Comparison of ENCODE assay signal across 1 cellular context in genomic region chr10:129694633-129695356, GRCh38.
TF ChIP-seq lines count a peak whose summit lies in the region.

No MANE protein-coding gene starts in this region.

TF ChIP-seq in HepG2, 621 proteins besides CTCF, POLR2A, EP300 and RAD21 (continued from another document):
- TF ChIP-seq RFXANK (CRISPR knock-in tag; IDR thresholded peaks at IDR 0.05) (no peak), IRF9 (CRISPR knock-in tag; IDR thresholded peaks at IDR 0.05; ENCODE audit: borderline replicate concordance) (no peak), ZNF773 (CRISPR knock-in tag; IDR thresholded peaks at IDR 0.05; ENCODE audit: borderline replicate concordance) (no peak), ZNF557 (CRISPR knock-in tag; IDR thresholded peaks at IDR 0.05) (no peak), POLR2AphosphoS5 (IDR thresholded peaks at IDR 0.05; ENCODE audit: low read depth, low read length) (no peak), U2AF2 (IDR thresholded peaks at IDR 0.05; ENCODE audit: low read depth, low read length) (no peak)
- TF ChIP-seq, protein P1, sequence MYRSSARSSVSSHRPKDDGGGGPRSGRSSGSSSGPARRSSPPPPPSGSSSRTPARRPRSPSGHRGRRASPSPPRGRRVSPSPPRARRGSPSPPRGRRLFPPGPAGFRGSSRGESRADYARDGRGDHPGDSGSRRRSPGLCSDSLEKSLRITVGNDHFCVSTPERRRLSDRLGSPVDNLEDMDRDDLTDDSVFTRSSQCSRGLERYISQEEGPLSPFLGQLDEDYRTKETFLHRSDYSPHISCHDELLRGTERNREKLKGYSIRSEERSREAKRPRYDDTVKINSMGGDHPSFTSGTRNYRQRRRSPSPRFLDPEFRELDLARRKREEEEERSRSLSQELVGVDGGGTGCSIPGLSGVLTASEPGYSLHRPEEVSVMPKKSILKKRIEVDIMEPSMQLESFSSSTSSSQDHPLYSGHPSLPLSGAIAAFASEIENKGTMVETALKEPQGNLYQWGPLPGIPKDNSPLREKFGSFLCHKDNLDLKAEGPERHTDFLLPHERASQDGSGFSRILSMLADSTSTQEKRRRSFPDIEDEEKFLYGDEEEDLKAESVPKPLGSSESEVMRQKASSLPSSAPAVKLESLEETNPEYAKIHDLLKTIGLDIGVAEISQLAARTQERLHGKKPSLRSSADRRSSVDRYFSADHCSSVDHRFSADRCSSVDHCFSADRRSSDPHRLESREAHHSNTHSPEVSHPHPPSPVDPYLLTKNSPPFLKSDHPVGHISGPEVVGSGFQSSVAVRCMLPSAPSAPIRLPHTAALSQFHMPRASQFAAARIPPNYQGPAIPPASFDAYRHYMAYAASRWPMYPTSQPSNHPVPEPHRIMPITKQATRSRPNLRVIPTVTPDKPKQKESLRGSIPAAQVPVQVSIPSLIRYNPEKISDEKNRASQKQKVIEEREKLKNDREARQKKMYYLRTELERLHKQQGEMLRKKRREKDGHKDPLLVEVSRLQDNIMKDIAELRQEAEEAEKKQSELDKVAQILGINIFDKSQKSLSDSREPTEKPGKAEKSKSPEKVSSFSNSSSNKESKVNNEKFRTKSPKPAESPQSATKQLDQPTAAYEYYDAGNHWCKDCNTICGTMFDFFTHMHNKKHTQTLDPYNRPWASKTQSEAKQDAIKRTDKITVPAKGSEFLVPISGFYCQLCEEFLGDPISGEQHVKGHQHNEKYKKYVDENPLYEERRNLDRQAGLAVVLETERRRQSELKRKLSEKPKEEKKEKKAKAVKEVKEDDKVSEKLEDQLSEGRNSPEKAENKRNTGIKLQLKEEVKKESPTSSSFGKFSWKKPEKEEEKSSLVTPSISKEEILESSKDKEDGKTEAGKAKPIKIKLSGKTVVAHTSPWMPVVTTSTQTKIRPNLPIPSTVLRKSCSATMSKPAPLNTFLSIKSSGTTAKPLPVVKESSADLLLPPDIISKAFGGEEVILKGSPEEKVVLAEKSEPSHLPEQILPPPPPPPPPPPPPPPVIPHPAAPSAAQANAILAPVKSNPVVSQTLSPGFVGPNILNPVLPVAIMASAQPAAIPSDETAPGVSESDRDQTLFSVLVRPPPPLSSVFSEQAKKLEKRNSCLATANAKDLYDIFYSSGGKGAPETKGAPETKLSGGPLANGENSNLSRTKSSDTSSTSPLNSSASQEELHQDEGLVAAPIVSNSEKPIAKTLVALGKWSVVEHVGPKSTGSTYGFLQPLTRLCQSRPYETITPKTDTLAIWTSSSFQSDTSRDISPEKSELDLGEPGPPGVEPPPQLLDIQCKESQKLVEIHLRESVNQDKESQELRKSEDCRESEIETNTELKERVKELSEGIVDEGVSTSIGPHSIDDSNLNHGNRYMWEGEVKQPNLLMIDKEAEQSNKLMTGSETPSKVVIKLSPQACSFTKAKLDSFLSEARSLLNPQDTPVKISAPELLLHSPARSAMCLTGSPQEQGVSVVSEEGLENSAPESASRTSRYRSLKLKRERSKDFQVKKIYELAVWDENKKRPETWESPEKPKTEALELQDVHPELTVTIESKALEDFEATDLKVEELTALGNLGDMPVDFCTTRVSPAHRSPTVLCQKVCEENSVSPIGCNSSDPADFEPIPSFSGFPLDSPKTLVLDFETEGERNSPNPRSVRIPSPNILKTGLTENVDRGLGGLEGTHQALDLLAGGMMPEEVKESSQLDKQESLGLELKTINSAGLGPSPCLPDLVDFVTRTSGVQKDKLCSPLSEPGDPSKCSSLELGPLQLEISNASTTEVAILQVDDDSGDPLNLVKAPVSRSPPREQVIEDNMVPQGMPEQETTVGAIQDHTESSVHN (CRISPR knock-in tag; IDR thresholded peaks at IDR 0.05): no peak
TF ChIP-seq in HepG2: peak in this region for 0.
